ENCODE assay signal across 8 cellular contexts in the genomic region with DNA sequence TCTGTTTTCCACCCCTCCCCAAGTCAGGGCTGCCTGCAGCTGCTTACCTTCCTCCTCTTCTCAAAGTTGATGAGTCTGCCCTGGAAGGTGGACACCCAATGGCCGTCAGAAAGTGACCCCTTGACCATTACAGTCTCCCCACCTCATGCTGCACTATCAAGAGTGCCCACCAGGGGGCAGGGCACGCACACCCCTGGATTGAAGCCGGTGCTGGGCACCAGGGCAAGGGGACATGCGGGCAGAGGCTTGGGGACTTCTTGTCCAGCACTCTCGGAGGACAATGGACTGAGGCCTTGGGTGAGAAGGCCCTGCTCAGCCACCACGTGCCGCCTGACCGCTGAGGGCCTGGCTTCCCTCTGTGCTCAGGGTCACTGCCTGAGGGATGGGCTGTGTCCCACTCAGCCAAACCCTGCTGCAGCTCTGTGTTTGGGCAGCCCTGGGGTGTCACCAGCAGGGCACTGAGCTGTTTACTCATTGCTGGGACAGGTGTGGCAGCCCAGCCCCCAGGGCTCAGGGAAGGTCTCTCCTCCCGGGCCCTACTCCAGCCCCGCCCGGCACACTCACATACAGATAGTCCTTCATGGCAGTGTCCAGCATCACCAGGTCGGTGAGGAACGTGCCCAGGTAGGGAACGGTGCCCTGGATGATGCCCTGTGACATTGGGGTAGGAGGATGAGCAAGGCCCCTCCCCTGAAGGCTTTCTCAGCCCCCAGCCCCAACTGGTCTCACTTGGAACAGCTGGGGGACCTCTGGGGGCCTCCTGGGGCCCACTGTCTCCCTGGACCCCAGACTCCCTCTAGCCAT. TPM values are rescaled to one million over a fixed set of nuclear protein-coding genes. Genes with fewer than 3 reads are reported as not detected.
DNase-seq lines count a peak whose midpoint lies in the region; ATAC-seq, FAIRE-seq and TF ChIP-seq lines count a peak whose summit lies in the region.

No MANE protein-coding gene starts in this region.

- in situ Hi-C loops in gastrocnemius medialis (cut with MboI; ENCODE audit: low sequenced_read_pairs in 4 of 4), result no loop called here

- no peak overlapping the region for H3K18ac ChIP-seq in mesendoderm (ENCODE audit: low read length)

- WGBS in mesendoderm (ENCODE audit: extremely low coverage, insufficient coverage, low lambda C conversion rate), result no CpG with 5 or more reads among the region's 14 CpGs

- H3K4me1 ChIP-seq in gastrocnemius medialis, result peaks cover 10 to 16% of the 10 kb centered on the region in 2 donors
- H3K4me1 ChIP-seq in mesendoderm (ENCODE audit: control insufficient read depth, low read depth, low read length), result no peaks in the 10 kb centered on the region

- H2BK15ac ChIP-seq in mesendoderm (replicated peaks; ENCODE audit: low read depth), result no peak overlapping the region

- H3K4me3 ChIP-seq in AG04449 (ENCODE audit: low read depth, low read length) (no peak overlapping the region), gastrocnemius medialis (no peak overlapping the region), mesendoderm (ENCODE audit: low read length) (no peak overlapping the region)

- POLR2A ChIA-PET in AG04449 (lab: Yijun Ruan, JAX), result no interaction called here

- H2AK5ac ChIP-seq in mesendoderm (ENCODE audit: low read length), result no peak overlapping the region

- no peaks in the 10 kb centered on the region for H3K9me3 ChIP-seq in gastrocnemius medialis

- H3K56ac ChIP-seq in mesendoderm (ENCODE audit: low read length), result no peak overlapping the region

- DNase-seq in AG04449 (ENCODE audit: low read depth, low spot score), result no peak
- DNase-seq in GM18507 (ENCODE audit: extremely low spot score, insufficient read length, low read depth), result no peak
- peak in 4 of 5 donors; percentile 34 to 41 (median 38) for DNase-seq in T-helper 1 cell
- peak; percentile 71 for DNase-seq in astrocyte of the hippocampus (ENCODE audit: low read depth, low spot score)
- peak; percentile 82 for DNase-seq in hepatic stellate cell (ENCODE audit: low spot score)
- DNase-seq in gastrocnemius medialis, result peak; percentile 63 to 78
- no peak for DNase-seq in mesendoderm

- no peak overlapping the region for H2BK5ac ChIP-seq in mesendoderm (ENCODE audit: low read length)

- H3K79me2 ChIP-seq in mesendoderm (ENCODE audit: control insufficient read depth, insufficient read depth, low read length), result no peaks in the 10 kb centered on the region

- intact Hi-C loops in gastrocnemius medialis (cut with DNase I; ENCODE audit: low total_unique reads), result loop anchor here (1.0 to 5.0 kb wide), 4 partner anchors 44 to 161 kb away; a partner anchor contains a TSS

- H3K36me3 ChIP-seq in gastrocnemius medialis (peaks cover 0 to 95% of the 10 kb centered on the region in 2 donors), mesendoderm (ENCODE audit: control insufficient read depth, insufficient read depth, low read length) (peaks cover 2% of the 10 kb centered on the region)

- no peak for TF ChIP-seq POLR2A in gastrocnemius medialis (IDR thresholded peaks at IDR 0.05)

- ATAC-seq in gastrocnemius medialis (peak; percentile 76 to 91), GM18909 (IDR thresholded peaks at IDR 0.05; ENCODE audit: poor library complexity, unreplicated experiment) (no peak)

- H4K8ac ChIP-seq in mesendoderm (ENCODE audit: low read depth, low read length), result no peak overlapping the region

- H4K5ac ChIP-seq in mesendoderm (ENCODE audit: low read length), result no peak overlapping the region

- H3K23ac ChIP-seq in mesendoderm (ENCODE audit: low read length), result no peak overlapping the region

- H3K27ac ChIP-seq in gastrocnemius medialis (peak overlapping the region; percentile 52 to 77 (median 68)), mesendoderm (ENCODE audit: low read depth, low read length) (no peak overlapping the region)

- FAIRE-seq in GM18507 (lab: Jason Lieb, UNC), result peak; percentile 83

- no peaks in the 10 kb centered on the region for H3K27me3 ChIP-seq in gastrocnemius medialis
- H3K27me3 ChIP-seq in mesendoderm (ENCODE audit: insufficient read depth, low read length, poor library complexity), result no peaks in the 10 kb centered on the region

- no peak overlapping the region for H3K4me2 ChIP-seq in mesendoderm (ENCODE audit: low read length)

- H3K79me1 ChIP-seq in mesendoderm (ENCODE audit: low read length), result no peaks in the 10 kb centered on the region

- no peak overlapping the region for H3K9ac ChIP-seq in mesendoderm (ENCODE audit: low read length)

- TF ChIP-seq CTCF in AG04449 (IDR thresholded peaks at IDR 0.05; ENCODE audit: insufficient read depth, low read length, missing control alignments) (peak; percentile 90), gastrocnemius medialis (IDR thresholded peaks at IDR 0.05 in 4 of 5, conservative IDR thresholded peaks at IDR 0.05 in 1 of 5) (peak; percentile 98 to 100 (median 99))

- no peak overlapping the region for H2BK120ac ChIP-seq in mesendoderm (ENCODE audit: low read depth, low read length)

- H3K4ac ChIP-seq in mesendoderm (ENCODE audit: low read depth, low read length), result no peak overlapping the region

- CTCF ChIA-PET in AG04449 (lab: Yijun Ruan, JAX), result interaction anchor here (0.6 to 30.1 kb wide), 22 partner anchors 8 to 77 kb away, joined by 3 to 739 read pairs (median 4); no protein-coding TSS in a partner anchor

RNA-seq across cellular contexts. Expression of a gene that starts 17.7 kb away (rescaled TPM):
- 10 to 100 TPM; 21.1 to 47.0 (median 36.9) TPM for total RNA-seq in gastrocnemius medialis
- 8.2 TPM for polyA plus RNA-seq in mesendoderm (2013, experiment 1 of 2)
- 9.3 TPM for polyA plus RNA-seq in mesendoderm (2013, experiment 2 of 2)

RNA-seq across cellular contexts. Expression of a gene that starts 41.6 kb away (rescaled TPM):
- total RNA-seq in gastrocnemius medialis, result 1 to 10 TPM in 1 of 4 donors, under 1 TPM in 1, not detected in 2; 0.13 to 1.8 TPM
- 1.3 TPM for polyA plus RNA-seq in mesendoderm (2013, experiment 1 of 2)
- polyA plus RNA-seq in mesendoderm (2013, experiment 2 of 2), result 1.4 TPM

Comparison
In these comparisons a context has a peak if more than half of its experiments do, and no peak if none do; other contexts are left out.
1. DNase-seq: peak in T-helper 1 cell (4 of 5), astrocyte of the hippocampus (single experiment), hepatic stellate cell (single experiment) and gastrocnemius medialis (2 of 2); none in AG04449 (single experiment), GM18507 (single experiment) and mesendoderm (single experiment).